8 cellular contexts compared by ENCODE assay signal in genomic region chr3:53196575-53197407, GRCh38. TPM values are rescaled to one million over a fixed set of nuclear protein-coding genes. Genes with fewer than 3 reads are reported as not detected.
DNase-seq lines count a peak whose midpoint lies in the region; ATAC-seq, FAIRE-seq and TF ChIP-seq lines count a peak whose summit lies in the region.

No MANE protein-coding gene starts in this region.

- H3K9ac ChIP-seq in HUES64 (ENCODE audit: low read depth, low read length) (peak overlapping the region; percentile 13; the same call in 1 of the 2 replicates), iPS-20b (ENCODE audit: low read depth, low read length) (peak overlapping the region; percentile 16; the same call in 1 of the 2 replicates)

- TF ChIP-seq POLR2A in GM12891 (IDR thresholded peaks at IDR 0.05; ENCODE audit: low read depth, low read length) = peak; percentile 80

- peaks cover 9% of the 10 kb centered on the region for H3K4me1 ChIP-seq in HUES64 (ENCODE audit: insufficient read depth, low read length)
- peaks cover 3% of the 10 kb centered on the region; the same call in 1 of the 2 replicates for H3K4me1 ChIP-seq in iPS-20b (ENCODE audit: insufficient read depth, low read length)

- no peak overlapping the region for H3K27ac ChIP-seq in HUES64 (ENCODE audit: low read depth, low read length)
- no peak overlapping the region for H3K27ac ChIP-seq in iPS-20b (ENCODE audit: low read length)

- peak; percentile 93 for FAIRE-seq in GM12891 (lab: Jason Lieb, UNC)

- WGBS in HUES64 = 58% methylated on average over 17 of the region's 17 CpGs

- ATAC-seq in GM18517 (IDR thresholded peaks at IDR 0.05; ENCODE audit: unreplicated experiment) (no peak), GM21381 (IDR thresholded peaks at IDR 0.05; ENCODE audit: unreplicated experiment) (no peak), HG02759 (IDR thresholded peaks at IDR 0.05; ENCODE audit: unreplicated experiment) (no peak)

- H3K9me3 ChIP-seq in HUES64 (ENCODE audit: insufficient read depth, low read depth, low read length) = no peaks in the 10 kb centered on the region
- H3K9me3 ChIP-seq in iPS-20b (ENCODE audit: insufficient read depth, low read depth, low read length) = no peaks in the 10 kb centered on the region

- H3K27me3 ChIP-seq in HUES64 (ENCODE audit: insufficient read depth, low read length) = no peaks in the 10 kb centered on the region
- H3K27me3 ChIP-seq in iPS-20b (ENCODE audit: insufficient read depth, low read length) = 0 out of 2 replicates have a peak, but pooled peaks cover 4% of the 10 kb centered on the region

- no peaks in the 10 kb centered on the region for H3K36me3 ChIP-seq in HUES64 (ENCODE audit: insufficient read depth, low read length)
- H3K36me3 ChIP-seq in iPS-20b (ENCODE audit: insufficient read depth, low read depth, low read length) = no peaks in the 10 kb centered on the region

- DNase-seq in GM12891 (ENCODE audit: insufficient read length, low spot score) (no peak), SW480 (ENCODE audit: low spot score) (no peak)
- peak; percentile 20 for DNase-seq in activated CD4-positive, alpha-beta T cell treated with anti-CD3 and anti-CD28 coated beads, Interleukin-2, amount 50 U/mL, for 1 hour

- H3K4me3 ChIP-seq in HUES64 (ENCODE audit: low read length) (no peak overlapping the region), iPS-20b (ENCODE audit: low read length) (no peak overlapping the region; the same call in 1 of the 2 replicates)

TF ChIP-seq in GM12891, 5 proteins besides CTCF, POLR2A, EP300 and RAD21:
- TF ChIP-seq SPI1 (IDR thresholded peaks at IDR 0.05; ENCODE audit: low read depth, low read length) (peak; percentile 26; the same call in 1 of the 2 replicates), POLR2AphosphoS5 (IDR thresholded peaks at IDR 0.05; ENCODE audit: low read depth, low read length) (peak; percentile 63; the same call in 1 of the 2 replicates), TAF1 (IDR thresholded peaks at IDR 0.05; ENCODE audit: low read depth, low read length) (peak; percentile 96), POU2F2 (IDR thresholded peaks at IDR 0.05; ENCODE audit: low read depth, low read length) (peak; percentile 21; the same call in 1 of the 2 replicates), PAX5 (IDR thresholded peaks at IDR 0.05; ENCODE audit: insufficient read depth, low read length, severe bottlenecking) (no peak)

RNA-seq across cellular contexts. Expression of gene PRKCD, which starts 35.8 kb away (rescaled TPM):
- 47.7 TPM for polyA plus RNA-seq in GM12891 (2012; ENCODE audit: low read depth, missing spikeins)
- 10.6 TPM for polyA plus RNA-seq in HUES64 (2013, experiment 1 of 2)
- 12.0 TPM for polyA plus RNA-seq in HUES64 (2013, experiment 2 of 2)

RNA-seq across cellular contexts. Expression of gene TKT, which starts 59.0 kb away (rescaled TPM):
- polyA plus RNA-seq in GM12891 (2012; ENCODE audit: low read depth, missing spikeins) = 189 TPM
- 729 TPM for polyA plus RNA-seq in HUES64 (2013, experiment 1 of 2)
- polyA plus RNA-seq in HUES64 (2013, experiment 2 of 2) = 799 TPM
